ENCODE assay signal across 8 cellular contexts in the genomic region with DNA sequence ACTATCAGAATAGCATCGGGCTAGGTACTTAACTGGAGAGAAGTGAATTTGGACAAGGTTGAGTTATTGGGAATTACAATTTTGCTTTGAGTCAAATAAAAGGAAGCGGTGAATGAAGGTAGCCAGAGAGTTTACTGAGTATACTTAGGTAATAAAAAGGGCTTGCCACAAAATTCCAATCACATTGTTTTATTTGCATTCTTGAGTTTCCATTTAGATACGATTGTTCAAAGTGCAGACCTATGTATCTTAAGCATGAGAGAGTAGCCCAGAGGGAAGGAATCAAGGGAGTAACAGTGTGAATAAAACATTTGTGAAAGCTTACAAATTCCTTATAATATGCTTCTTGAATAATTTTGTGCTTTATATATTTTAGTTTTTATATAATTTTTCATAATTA.
"Had no signal": no experiment of that assay in that cellular context is flagged by ENCODE, and none has a peak within 500 bp of the region (broad histone marks: within the 10 kb centered on the region; RNA-seq: fewer than 3 reads in every experiment).

No MANE protein-coding gene starts in this region.

- H3K9me3 ChIP-seq: HAP-1 had no signal

- H3K4me3 ChIP-seq: GM23248, HAP-1 had no signal

- H2AFZ ChIP-seq: GM23248 had no signal

- DNase-seq: GM23248, GOT3, H7, KBM-7 had no signal

- H3K4me1 ChIP-seq: HAP-1 had no signal

- H3K36me3 ChIP-seq: HAP-1 had no signal

- H3K9ac ChIP-seq: GM23248 had no signal

- FAIRE-seq: HepG2 had no signal

- ATAC-seq: HCT116, HepG2 had no signal

- H3K27ac ChIP-seq: GM23248, HL-60 had no signal
